Comparison of ENCODE assay signal across 1 cellular context in the genomic region with DNA sequence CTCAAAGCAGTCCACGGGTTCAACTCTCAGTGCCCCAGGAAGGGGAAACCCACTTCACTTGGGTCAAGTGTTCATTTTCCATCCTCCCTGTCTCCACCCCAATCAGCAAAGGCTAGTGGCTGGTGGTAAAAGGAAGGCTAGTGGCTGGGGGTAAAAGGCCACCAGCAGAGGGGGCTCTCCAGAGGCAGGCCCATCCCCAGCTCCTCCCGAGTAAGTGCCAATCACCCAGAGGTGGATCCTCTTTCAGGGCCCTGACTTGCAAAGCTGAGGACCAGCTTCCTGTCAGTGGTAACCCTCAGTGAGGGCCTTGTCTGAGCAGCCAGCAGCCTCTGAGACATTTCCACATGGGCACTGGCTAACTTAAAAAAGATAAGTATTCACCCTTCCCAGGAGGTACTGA.
TF ChIP-seq lines count a peak whose summit lies in the region.

No MANE protein-coding gene starts in this region.

TF ChIP-seq in K562, 482 proteins besides CTCF, POLR2A, EP300 and RAD21:
- TF ChIP-seq ZBTB2 (IDR thresholded peaks at IDR 0.05) (no peak), PRMT5 (CRISPR knock-in tag; IDR thresholded peaks at IDR 0.05) (no peak), POU5F1 (IDR thresholded peaks at IDR 0.05; ENCODE audit: borderline replicate concordance, low read depth, low read length, partially characterized antibody) (no peak), ZNF592 (IDR thresholded peaks at IDR 0.05) (no peak), CBX3 (IDR thresholded peaks at IDR 0.05; ENCODE audit: borderline replicate concordance in 1 of 2, low read length in 2 of 2) (no peak), PCBP1 (IDR thresholded peaks at IDR 0.05; ENCODE audit: low read depth, low read length, poor library complexity, severe bottlenecking) (no peak), HCFC1 (IDR thresholded peaks at IDR 0.05; ENCODE audit: low read depth, low read length) (no peak), ZNF76 (CRISPR knock-in tag; IDR thresholded peaks at IDR 0.05; ENCODE audit: borderline replicate concordance) (no peak), CCNT2 (IDR thresholded peaks at IDR 0.05; ENCODE audit: borderline replicate concordance, extremely low read depth, insufficient read length, low read depth, low read length) (no peak), HMG20B (CRISPR knock-in tag; IDR thresholded peaks at IDR 0.05) (no peak), ZFP36 (IDR thresholded peaks at IDR 0.05; ENCODE audit: low read depth, low read length, partially characterized antibody) (no peak), ZNF282 (CRISPR knock-in tag; IDR thresholded peaks at IDR 0.05) (no peak), ZBTB7A (IDR thresholded peaks at IDR 0.05; ENCODE audit: borderline replicate concordance, control insufficient read depth, low read depth, low read length) (0 out of 2 replicates have a peak, but pooled peaks have one; percentile 21), DPF2 (IDR thresholded peaks at IDR 0.05) (no peak), BACH1 (tag; IDR thresholded peaks at IDR 0.05) (no peak), SMAD4 (CRISPR knock-in tag; conservative IDR thresholded peaks at IDR 0.05) (no peak), PKNOX1 (IDR thresholded peaks at IDR 0.05) (peak; percentile 95), JUN (IDR thresholded peaks at IDR 0.05; ENCODE audit: borderline replicate concordance, low read depth, low read length) (no peak), JUN (CRISPR knock-in tag; IDR thresholded peaks at IDR 0.05; ENCODE audit: borderline replicate concordance) (no peak), RBM25 (IDR thresholded peaks at IDR 0.05; ENCODE audit: low read depth, low read length, severe bottlenecking) (no peak), ZNF551 (CRISPR knock-in tag; IDR thresholded peaks at IDR 0.05) (no peak), TAF15 (IDR thresholded peaks at IDR 0.05; ENCODE audit: low read depth, low read length) (no peak), NR2F6 (CRISPR knock-in tag; IDR thresholded peaks at IDR 0.05) (no peak), MEIS2 (IDR thresholded peaks at IDR 0.05; ENCODE audit: partially characterized antibody) (peak; percentile 55), OTX1 (CRISPR knock-in tag; IDR thresholded peaks at IDR 0.05) (no peak), RCOR1 (IDR thresholded peaks at IDR 0.05; ENCODE audit: borderline replicate concordance in 1 of 2, low read depth in 2 of 2, low read length in 2 of 2) (peak in 1 of 2 experiments; percentile 43; a peak in 1 of 4 replicates), ZC3H8 (IDR thresholded peaks at IDR 0.05) (no peak), SMC3 (conservative IDR thresholded peaks at IDR 0.05; ENCODE audit: insufficient read depth, low read depth, low read length) (0 out of 2 replicates have a peak, but pooled peaks have one; percentile 13)
- TF ChIP-seq, protein P1, sequence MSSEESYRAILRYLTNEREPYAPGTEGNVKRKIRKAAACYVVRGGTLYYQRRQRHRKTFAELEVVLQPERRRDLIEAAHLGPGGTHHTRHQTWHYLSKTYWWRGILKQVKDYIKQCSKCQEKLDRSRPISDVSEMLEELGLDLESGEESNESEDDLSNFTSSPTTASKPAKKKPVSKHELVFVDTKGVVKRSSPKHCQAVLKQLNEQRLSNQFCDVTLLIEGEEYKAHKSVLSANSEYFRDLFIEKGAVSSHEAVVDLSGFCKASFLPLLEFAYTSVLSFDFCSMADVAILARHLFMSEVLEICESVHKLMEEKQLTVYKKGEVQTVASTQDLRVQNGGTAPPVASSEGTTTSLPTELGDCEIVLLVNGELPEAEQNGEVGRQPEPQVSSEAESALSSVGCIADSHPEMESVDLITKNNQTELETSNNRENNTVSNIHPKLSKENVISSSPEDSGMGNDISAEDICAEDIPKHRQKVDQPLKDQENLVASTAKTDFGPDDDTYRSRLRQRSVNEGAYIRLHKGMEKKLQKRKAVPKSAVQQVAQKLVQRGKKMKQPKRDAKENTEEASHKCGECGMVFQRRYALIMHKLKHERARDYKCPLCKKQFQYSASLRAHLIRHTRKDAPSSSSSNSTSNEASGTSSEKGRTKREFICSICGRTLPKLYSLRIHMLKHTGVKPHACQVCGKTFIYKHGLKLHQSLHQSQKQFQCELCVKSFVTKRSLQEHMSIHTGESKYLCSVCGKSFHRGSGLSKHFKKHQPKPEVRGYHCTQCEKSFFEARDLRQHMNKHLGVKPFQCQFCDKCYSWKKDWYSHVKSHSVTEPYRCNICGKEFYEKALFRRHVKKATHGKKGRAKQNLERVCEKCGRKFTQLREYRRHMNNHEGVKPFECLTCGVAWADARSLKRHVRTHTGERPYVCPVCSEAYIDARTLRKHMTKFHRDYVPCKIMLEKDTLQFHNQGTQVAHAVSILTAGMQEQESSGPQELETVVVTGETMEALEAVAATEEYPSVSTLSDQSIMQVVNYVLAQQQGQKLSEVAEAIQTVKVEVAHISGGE (CRISPR knock-in tag; IDR thresholded peaks at IDR 0.05): no peak
- TF ChIP-seq, protein P2, sequence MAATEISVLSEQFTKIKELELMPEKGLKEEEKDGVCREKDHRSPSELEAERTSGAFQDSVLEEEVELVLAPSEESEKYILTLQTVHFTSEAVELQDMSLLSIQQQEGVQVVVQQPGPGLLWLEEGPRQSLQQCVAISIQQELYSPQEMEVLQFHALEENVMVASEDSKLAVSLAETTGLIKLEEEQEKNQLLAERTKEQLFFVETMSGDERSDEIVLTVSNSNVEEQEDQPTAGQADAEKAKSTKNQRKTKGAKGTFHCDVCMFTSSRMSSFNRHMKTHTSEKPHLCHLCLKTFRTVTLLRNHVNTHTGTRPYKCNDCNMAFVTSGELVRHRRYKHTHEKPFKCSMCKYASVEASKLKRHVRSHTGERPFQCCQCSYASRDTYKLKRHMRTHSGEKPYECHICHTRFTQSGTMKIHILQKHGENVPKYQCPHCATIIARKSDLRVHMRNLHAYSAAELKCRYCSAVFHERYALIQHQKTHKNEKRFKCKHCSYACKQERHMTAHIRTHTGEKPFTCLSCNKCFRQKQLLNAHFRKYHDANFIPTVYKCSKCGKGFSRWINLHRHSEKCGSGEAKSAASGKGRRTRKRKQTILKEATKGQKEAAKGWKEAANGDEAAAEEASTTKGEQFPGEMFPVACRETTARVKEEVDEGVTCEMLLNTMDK (IDR thresholded peaks at IDR 0.05; ENCODE audit: borderline replicate concordance, insufficient read depth, low read depth, low read length, poor library complexity, severe bottlenecking): peak; percentile 41
- TF ChIP-seq, protein P3, sequence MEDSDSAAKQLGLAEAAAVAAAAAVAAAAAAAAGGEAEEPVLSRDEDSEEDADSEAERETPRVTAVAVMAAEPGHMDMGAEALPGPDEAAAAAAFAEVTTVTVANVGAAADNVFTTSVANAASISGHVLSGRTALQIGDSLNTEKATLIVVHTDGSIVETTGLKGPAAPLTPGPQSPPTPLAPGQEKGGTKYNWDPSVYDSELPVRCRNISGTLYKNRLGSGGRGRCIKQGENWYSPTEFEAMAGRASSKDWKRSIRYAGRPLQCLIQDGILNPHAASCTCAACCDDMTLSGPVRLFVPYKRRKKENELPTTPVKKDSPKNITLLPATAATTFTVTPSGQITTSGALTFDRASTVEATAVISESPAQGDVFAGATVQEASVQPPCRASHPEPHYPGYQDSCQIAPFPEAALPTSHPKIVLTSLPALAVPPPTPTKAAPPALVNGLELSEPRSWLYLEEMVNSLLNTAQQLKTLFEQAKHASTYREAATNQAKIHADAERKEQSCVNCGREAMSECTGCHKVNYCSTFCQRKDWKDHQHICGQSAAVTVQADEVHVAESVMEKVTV (CRISPR knock-in tag; IDR thresholded peaks at IDR 0.05): no peak
- TF ChIP-seq, protein P4, sequence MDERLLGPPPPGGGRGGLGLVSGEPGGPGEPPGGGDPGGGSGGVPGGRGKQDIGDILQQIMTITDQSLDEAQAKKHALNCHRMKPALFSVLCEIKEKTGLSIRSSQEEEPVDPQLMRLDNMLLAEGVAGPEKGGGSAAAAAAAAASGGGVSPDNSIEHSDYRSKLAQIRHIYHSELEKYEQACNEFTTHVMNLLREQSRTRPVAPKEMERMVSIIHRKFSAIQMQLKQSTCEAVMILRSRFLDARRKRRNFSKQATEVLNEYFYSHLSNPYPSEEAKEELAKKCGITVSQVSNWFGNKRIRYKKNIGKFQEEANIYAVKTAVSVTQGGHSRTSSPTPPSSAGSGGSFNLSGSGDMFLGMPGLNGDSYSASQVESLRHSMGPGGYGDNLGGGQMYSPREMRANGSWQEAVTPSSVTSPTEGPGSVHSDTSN (CRISPR knock-in tag; IDR thresholded peaks at IDR 0.05; ENCODE audit: low read depth): peak; percentile 41; the same call in 1 of the 2 replicates
- TF ChIP-seq, protein P4 (tag; conservative IDR thresholded peaks at IDR 0.05; ENCODE audit: low read depth): peak; percentile 78
TF ChIP-seq in K562: peak in this region for 7.
